Comparison of ENCODE assay signal across 8 cellular contexts in genomic region chr1:160205974-160206369, GRCh38. TPM values are rescaled to one million over a fixed set of nuclear protein-coding genes. Genes with fewer than 3 reads are reported as not detected.
A peak's percentile ranks its signal among the peaks of the same experiment; 100 is the strongest.
DNase-seq lines count a peak whose midpoint lies in the region; ATAC-seq, FAIRE-seq and TF ChIP-seq lines count a peak whose summit lies in the region.

No MANE protein-coding gene starts in this region.

- POLR2A ChIA-PET in OCI-LY7 (lab: Charles Lee), result interaction anchor here (0.7 to 1.5 kb wide), 6 partner anchors 22 to 107 kb away, joined by 3 to 5 read pairs (median 3); partner anchors contain the start of genes DCAF8 and IGSF8

- H3K27ac ChIP-seq in OCI-LY7 (ENCODE audit: low read depth, low read length, poor library complexity, severe bottlenecking) (peak overlapping the region; percentile 81), parathyroid adenoma (peak overlapping the region; percentile 69)

- 0 out of 2 replicates have a peak, but pooled peaks cover 5% of the 10 kb centered on the region for H4K20me1 ChIP-seq in OCI-LY7 (ENCODE audit: insufficient read depth, low read length)

- H3K9me3 ChIP-seq in OCI-LY7 (ENCODE audit: low read length), result no peaks in the 10 kb centered on the region
- no peaks in the 10 kb centered on the region for H3K9me3 ChIP-seq in parathyroid adenoma (ENCODE audit: control insufficient read depth, low read length)

- no TSS peak for BruUV-seq in OCI-LY7 (replicated peaks; lab: Mats Ljungman, UMichigan)

- H3K36me3 ChIP-seq in OCI-LY7 (ENCODE audit: insufficient read depth, low read length), result peaks cover 41% of the 10 kb centered on the region
- no peaks in the 10 kb centered on the region for H3K36me3 ChIP-seq in parathyroid adenoma (ENCODE audit: control insufficient read depth, insufficient read depth, low read length)

- DNase-seq in AG08395 (ENCODE audit: low spot score) (peak; percentile 75), OCI-LY7 (ENCODE audit: low spot score) (peak; percentile 54), activated gamma-delta T cell (lab: John Stamatoyannopoulos, UW) (peak; percentile 16), glutamatergic neuron (no peak), urothelium cell line (ENCODE audit: low spot score) (peak; percentile 61), NCI-H146 (lab: John Stamatoyannopoulos, UW) (no peak)

- peak overlapping the region; percentile 71 for H3K4me3 Mint-ChIP-seq in glutamatergic neuron (ENCODE audit: unreplicated experiment)

- H3K36me3 Mint-ChIP-seq in glutamatergic neuron (ENCODE audit: unreplicated experiment), result no peaks in the 10 kb centered on the region

- peaks cover 4% of the 10 kb centered on the region for H3K9me3 Mint-ChIP-seq in glutamatergic neuron (ENCODE audit: unreplicated experiment)

- no peaks in the 10 kb centered on the region for H3K9me2 ChIP-seq in OCI-LY7 (ENCODE audit: insufficient read depth, low read length)

- FAIRE-seq in urothelium cell line (lab: Jason Lieb, UNC), result no peak

- H2AFZ ChIP-seq in OCI-LY7 (ENCODE audit: low read length) (peak overlapping the region; percentile 17; the same call in 1 of the 2 replicates), parathyroid adenoma (peak overlapping the region; percentile 80)

- peaks cover 6% of the 10 kb centered on the region; the same call in 1 of the 2 replicates for H3K79me2 ChIP-seq in OCI-LY7 (ENCODE audit: insufficient read depth, low read depth, low read length)
- H3K79me2 ChIP-seq in parathyroid adenoma, result peaks cover 2% of the 10 kb centered on the region

- H3K27me3 ChIP-seq in parathyroid adenoma (ENCODE audit: control insufficient read depth, insufficient read depth, low read length), result no peaks in the 10 kb centered on the region

- peak overlapping the region; percentile 49 for H3K27ac Mint-ChIP-seq in glutamatergic neuron (ENCODE audit: unreplicated experiment)

- TF ChIP-seq CTCF in OCI-LY7 (conservative IDR thresholded peaks at IDR 0.05; ENCODE audit: low read length) (no peak), glutamatergic neuron (IDR thresholded peaks at IDR 0.05; ENCODE audit: partially characterized antibody, unreplicated experiment) (no peak), parathyroid adenoma (IDR thresholded peaks at IDR 0.05) (no peak)

- peak; percentile 40 for ATAC-seq in GM21576 (IDR thresholded peaks at IDR 0.05; ENCODE audit: unreplicated experiment)

- intact Hi-C loops in OCI-LY7 (cut with micrococcal nuclease; ENCODE audit: unreplicated experiment), result loop anchor here (2.0 kb wide), 1 partner anchor 57 kb away; the partner anchor contains the start of gene DCAF8

- H3K27me3 Mint-ChIP-seq in glutamatergic neuron (ENCODE audit: unreplicated experiment), result peaks cover 14% of the 10 kb centered on the region

- CTCF ChIA-PET in OCI-LY7 (lab: Charles Lee; ENCODE audit: unreplicated experiment), result interaction anchor here (0.6 to 1.2 kb wide), 2 partner anchors 46 to 336 kb away, joined by 3 to 4 read pairs; no protein-coding TSS in a partner anchor

- H3K9ac ChIP-seq in parathyroid adenoma, result no peak overlapping the region

- H3K4me2 ChIP-seq in OCI-LY7 (ENCODE audit: low read length), result peak overlapping the region; percentile 97
- peak overlapping the region; percentile 81 for H3K4me2 ChIP-seq in parathyroid adenoma (ENCODE audit: low read length)

- H3K4me3 ChIP-seq in OCI-LY7 (ENCODE audit: low read depth, low read length, poor library complexity, severe bottlenecking) (peak overlapping the region; percentile 98), parathyroid adenoma (ENCODE audit: low read depth, low read length) (peak overlapping the region; percentile 90)

- peaks cover 34% of the 10 kb centered on the region for H3K4me1 Mint-ChIP-seq in glutamatergic neuron (ENCODE audit: low read depth, unreplicated experiment)

- H3K4me1 ChIP-seq in OCI-LY7 (ENCODE audit: insufficient read depth, low read length, poor library complexity, severe bottlenecking), result peaks cover 39% of the 10 kb centered on the region
- peaks cover 2% of the 10 kb centered on the region for H3K4me1 ChIP-seq in parathyroid adenoma

RNA-seq across cellular contexts. Expression of gene PEA15, which starts 0.8 kb away (rescaled TPM):
- 20.7 and 22.3 TPM in 2 replicates for total RNA-seq in OCI-LY7 (2014; rRNA removed; shearing (Covaris generic))
- total RNA-seq in OCI-LY7 (2022), result 25.7 and 30.5 TPM in 2 replicates
- 44.6 TPM for total RNA-seq in glutamatergic neuron (ENCODE audit: unreplicated experiment)

RNA-seq across cellular contexts. Expression of gene CASQ1, which starts 15.6 kb away (rescaled TPM):
- total RNA-seq in OCI-LY7 (2014; rRNA removed; shearing (Covaris generic)), result not detected in 2 replicates
- total RNA-seq in OCI-LY7 (2022), result not detected in 2 replicates
- not detected for total RNA-seq in glutamatergic neuron (ENCODE audit: unreplicated experiment)

RNA-seq across cellular contexts. Expression of gene ATP1A4, which starts 54.6 kb away (rescaled TPM):
- total RNA-seq in OCI-LY7 (2014; rRNA removed; shearing (Covaris generic)), result not detected in 2 replicates
- total RNA-seq in OCI-LY7 (2022) (not detected in 2 replicates), glutamatergic neuron (ENCODE audit: unreplicated experiment) (not detected)

RNA-seq across cellular contexts. Expression of gene DCAF8, which starts 56.4 kb away (rescaled TPM):
- 102 and 118 TPM in 2 replicates for total RNA-seq in OCI-LY7 (2014; rRNA removed; shearing (Covaris generic))
- total RNA-seq in OCI-LY7 (2022) (139 and 141 TPM in 2 replicates), glutamatergic neuron (ENCODE audit: unreplicated experiment) (146 TPM)

Comparison
In these comparisons a context has a peak if more than half of its experiments do, and no peak if none do; other contexts are left out.
1. DNase-seq: peak in AG08395 (single experiment), OCI-LY7 (single experiment), activated gamma-delta T cell (single experiment) and urothelium cell line (single experiment); none in glutamatergic neuron (single experiment) and NCI-H146 (single experiment).